In genomic region chr3:152314677-152315353, GRCh38 we compare ENCODE assay signal across 13 cellular contexts. TPM values are rescaled to one million over a fixed set of nuclear protein-coding genes. Genes with fewer than 3 reads are reported as not detected.
DNase-seq lines count a peak whose midpoint lies in the region; ATAC-seq and TF ChIP-seq lines count a peak whose summit lies in the region.
"Had no signal": no experiment of that assay in that cellular context is flagged by ENCODE, and none has a peak within 500 bp of the region (broad histone marks: within the 10 kb centered on the region; RNA-seq: fewer than 3 reads in every experiment).

No MANE protein-coding gene starts in this region.

- no peak overlapping the region for H3K4me2 ChIP-seq in OCI-LY7 (ENCODE audit: low read length)

- H4K20me1 ChIP-seq in OCI-LY7 (ENCODE audit: insufficient read depth, low read length): peaks cover 28% of the 10 kb centered on the region

- H3K9me2 ChIP-seq in OCI-LY7 (ENCODE audit: insufficient read depth, low read length): no peaks in the 10 kb centered on the region

- TF ChIP-seq CTCF in coronary artery (IDR thresholded peaks at IDR 0.05) (no peak), OCI-LY7 (conservative IDR thresholded peaks at IDR 0.05; ENCODE audit: low read length) (no peak)

- H3K79me2 ChIP-seq in ACC112 (ENCODE audit: control insufficient read depth, insufficient read depth, low read length, unreplicated experiment): peaks cover 85% of the 10 kb centered on the region
- H3K79me2 ChIP-seq in OCI-LY7 (ENCODE audit: insufficient read depth, low read depth, low read length): peaks cover 94% of the 10 kb centered on the region

- H3K4me1 ChIP-seq in ACC112 (ENCODE audit: control insufficient read depth, insufficient read depth, low read length, unreplicated experiment) (peaks cover 50% of the 10 kb centered on the region), OCI-LY7 (ENCODE audit: insufficient read depth, low read length, poor library complexity, severe bottlenecking) (no peaks in the 10 kb centered on the region)

- H3K27me3 Mint-ChIP-seq in naive thymus-derived CD8-positive, alpha-beta T cell: no peaks in the 10 kb centered on the region

- peaks cover 0 to 64% (median 15%) of the 10 kb centered on the region in 3 donors for H3K36me3 Mint-ChIP-seq in naive thymus-derived CD8-positive, alpha-beta T cell

- H3K4me3 Mint-ChIP-seq in naive thymus-derived CD8-positive, alpha-beta T cell: peak overlapping the region in 8 of 10 donors; percentile 7 to 59 (median 20)

- H3K36me3 ChIP-seq in ACC112 (ENCODE audit: insufficient read depth, low read length) (0 out of 2 replicates have a peak, but pooled peaks cover 20% of the 10 kb centered on the region), OCI-LY7 (ENCODE audit: insufficient read depth, low read length) (peaks cover 62% of the 10 kb centered on the region)
- H3K36me3 ChIP-seq: upper lobe of right lung had no signal

- H2AFZ ChIP-seq in ACC112 (ENCODE audit: low read length, unreplicated experiment) (no peak overlapping the region), OCI-LY7 (ENCODE audit: low read length) (no peak overlapping the region)

- intact Hi-C loops in OCI-LY7 (cut with micrococcal nuclease; ENCODE audit: unreplicated experiment): no loop called here

- BruUV-seq in OCI-LY7 (replicated peaks; lab: Mats Ljungman, UMichigan): no TSS peak

- peaks cover 20 to 80% (median 67%) of the 10 kb centered on the region in 4 donors for H3K4me1 Mint-ChIP-seq in naive thymus-derived CD8-positive, alpha-beta T cell

- no peaks in the 10 kb centered on the region for H3K9me3 Mint-ChIP-seq in naive thymus-derived CD8-positive, alpha-beta T cell

- H3K4me3 ChIP-seq in ACC112 (ENCODE audit: low read depth, low read length): no peak overlapping the region
- H3K4me3 ChIP-seq in coronary artery: peak overlapping the region; percentile 18
- no peak overlapping the region for H3K4me3 ChIP-seq in OCI-LY7 (ENCODE audit: low read depth, low read length, poor library complexity, severe bottlenecking)
- H3K4me3 ChIP-seq: upper lobe of right lung had no signal

- no peaks in the 10 kb centered on the region for H3K27me3 ChIP-seq in ACC112 (ENCODE audit: insufficient read depth, low read length)
- H3K27me3 ChIP-seq: upper lobe of right lung had no signal

- POLR2A ChIA-PET in HEK293T (lab: Yijun Ruan, JAX): no interaction called here
- POLR2A ChIA-PET in naive thymus-derived CD8-positive, alpha-beta T cell (lab: Charles Lee): interaction anchor here (0.7 to 1.1 kb wide), 4 partner anchors 9 to 58 kb away, joined by 3 to 5 read pairs (median 3); no protein-coding TSS in a partner anchor
- POLR2A ChIA-PET in OCI-LY7 (lab: Charles Lee): interaction anchor here (0.6 to 1.7 kb wide), 9 partner anchors 9 to 102 kb away, joined by 3 to 7 read pairs (median 4); no protein-coding TSS in a partner anchor

- CTCF ChIA-PET in HEK293T (lab: Yijun Ruan, JAX) (interaction anchor here (0.7 to 0.9 kb wide), 2 partner anchors 9 to 294 kb away, joined by 4 read pairs; no protein-coding TSS in a partner anchor), OCI-LY7 (lab: Charles Lee; ENCODE audit: unreplicated experiment) (no interaction called here)

- H3K27ac ChIP-seq in ACC112 (ENCODE audit: low read depth, low read length) (peak overlapping the region; percentile 37), coronary artery (peak overlapping the region; percentile 38 to 73), OCI-LY7 (ENCODE audit: low read depth, low read length, poor library complexity, severe bottlenecking) (no peak overlapping the region)

- H3K27ac Mint-ChIP-seq in naive thymus-derived CD8-positive, alpha-beta T cell: peak overlapping the region; percentile 23 to 92 (median 63)

- ATAC-seq in naive thymus-derived CD8-positive, alpha-beta T cell: no peak
- no peak for ATAC-seq in GM21528 (IDR thresholded peaks at IDR 0.05; ENCODE audit: low FRiP score, unreplicated experiment)
- no peak for ATAC-seq in HG02885 (IDR thresholded peaks at IDR 0.05; ENCODE audit: poor library complexity, unreplicated experiment)
- no peak for ATAC-seq in HG02642 (IDR thresholded peaks at IDR 0.05; ENCODE audit: poor library complexity, unreplicated experiment)
- ATAC-seq: upper lobe of right lung had no signal

- no peak for DNase-seq in HEK293T (ENCODE audit: extremely low spot score)
- DNase-seq in coronary artery (ENCODE audit: low spot score): no peak
- DNase-seq in naive thymus-derived CD8-positive, alpha-beta T cell: no peak
- DNase-seq in OCI-LY7 (ENCODE audit: low spot score): no peak
- DNase-seq: activated gamma-delta T cell; C1 segment of cervical spinal cord; effector CD8-positive, alpha-beta T cell; MV-4-11; upper lobe of right lung had no signal

- 0 out of 2 replicates have a peak, but pooled peaks cover 4% of the 10 kb centered on the region for H3K9me3 ChIP-seq in OCI-LY7 (ENCODE audit: low read length)
- H3K9me3 ChIP-seq: upper lobe of right lung had no signal

TF ChIP-seq in HEK293T, 16 proteins besides CTCF, POLR2A, EP300 and RAD21:
- no peak for TF ChIP-seq TARDBP (IDR thresholded peaks at IDR 0.05)
- no peak for TF ChIP-seq NFRKB (IDR thresholded peaks at IDR 0.05)
- TF ChIP-seq SP1 (IDR thresholded peaks at IDR 0.05): no peak
- no peak for TF ChIP-seq ARNT (IDR thresholded peaks at IDR 0.05)
- TF ChIP-seq PKNOX1 (IDR thresholded peaks at IDR 0.05): peak; percentile 89

RNA-seq across cellular contexts. Expression of gene MBNL1, which starts 46.1 kb away (rescaled TPM):
- 100 to 1,000 TPM; 419 to 423 TPM for total RNA-seq in naive thymus-derived CD8-positive, alpha-beta T cell
- 100 to 1,000 TPM; 298 to 370 (median 331) TPM for polyA plus RNA-seq in naive thymus-derived CD8-positive, alpha-beta T cell
- 125 and 163 TPM in 2 replicates for total RNA-seq in OCI-LY7 (2014; rRNA removed; shearing (Covaris generic))
- total RNA-seq in OCI-LY7 (2022): 174 and 184 TPM in 2 replicates
